10 cellular contexts compared by ENCODE assay signal in the genomic region with DNA sequence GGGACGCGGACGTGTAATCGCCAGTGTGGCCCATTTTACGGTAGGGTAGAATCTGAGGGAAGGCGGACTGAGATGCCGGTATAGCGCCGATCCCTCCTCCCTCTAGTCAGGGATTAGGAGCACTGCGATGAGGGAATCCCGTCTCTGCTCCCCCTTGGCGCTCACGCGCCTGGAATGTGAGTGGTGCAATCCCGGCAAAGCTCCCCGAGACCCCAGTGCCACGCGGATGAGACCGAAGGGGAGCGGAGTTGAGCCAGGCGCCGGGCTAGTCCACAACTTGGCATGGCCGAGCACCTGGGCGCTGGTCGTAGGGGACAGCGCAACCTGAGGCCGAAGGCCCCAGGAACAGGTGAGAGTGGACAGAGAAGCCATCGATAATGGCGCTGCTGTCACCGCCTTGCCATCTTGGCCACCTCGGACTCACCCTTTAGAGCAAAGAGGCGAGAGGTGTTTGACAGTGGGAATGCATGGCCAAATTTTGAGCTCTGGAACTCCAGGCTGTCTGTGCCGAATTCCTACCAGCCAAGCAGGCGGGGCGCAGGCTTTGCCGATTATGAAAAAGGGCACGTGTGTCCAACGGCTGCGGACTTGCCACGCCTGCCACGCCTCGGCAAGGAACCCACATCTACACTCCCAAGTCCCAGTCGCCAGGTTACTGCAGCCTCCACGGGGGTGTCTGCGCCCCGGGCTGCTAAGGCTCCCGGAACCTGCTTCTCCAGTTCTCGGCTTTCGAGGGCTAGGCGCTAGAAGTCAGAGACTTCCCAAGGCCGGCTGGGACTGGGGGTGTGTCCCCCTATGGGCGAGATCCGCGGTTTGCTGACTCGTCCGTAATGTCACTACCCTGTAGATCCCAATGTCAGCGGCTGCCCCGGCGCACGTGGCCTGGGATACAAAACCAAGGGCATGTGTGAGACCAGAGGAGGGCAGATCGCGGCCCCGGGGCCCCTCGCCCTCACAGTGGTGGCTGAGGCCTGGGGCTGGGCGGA. TPM values are rescaled to one million over a fixed set of nuclear protein-coding genes. Genes with fewer than 3 reads are reported as not detected.
A peak's percentile ranks its signal among the peaks of the same experiment; 100 is the strongest.
DNase-seq lines count a peak whose midpoint lies in the region; ATAC-seq, FAIRE-seq and TF ChIP-seq lines count a peak whose summit lies in the region.
"Had no signal": no experiment of that assay in that cellular context is flagged by ENCODE, and none has a peak within 500 bp of the region (broad histone marks: within the 10 kb centered on the region; RNA-seq: fewer than 3 reads in every experiment).

No MANE protein-coding gene starts in this region.

- H3K27me3 ChIP-seq in bronchial epithelial cell (ENCODE audit: control insufficient read depth, insufficient read depth, low read length) (peaks cover 13% of the 10 kb centered on the region), thyroid gland (no peaks in the 10 kb centered on the region)

- TF ChIP-seq CTCF in bronchial epithelial cell (IDR thresholded peaks at IDR 0.05; ENCODE audit: insufficient read depth, low read length, severe bottlenecking) (no peak), thyroid gland (IDR thresholded peaks at IDR 0.05) (no peak)

- H3K36me3 ChIP-seq in bronchial epithelial cell (ENCODE audit: control insufficient read depth, insufficient read depth, low read length) (no peaks in the 10 kb centered on the region), thyroid gland (no peaks in the 10 kb centered on the region)

- peaks cover 13 to 18% of the 10 kb centered on the region in 2 donors for H3K4me1 ChIP-seq in thyroid gland

- H3K4me3 ChIP-seq in bronchial epithelial cell (ENCODE audit: low read depth, low read length) (peak overlapping the region; percentile 20), thyroid gland (replicated peaks in 1 of 3) (peak overlapping the region in 2 of 3 donors; percentile 22 to 60)

- no peak for ATAC-seq in GM18909 (IDR thresholded peaks at IDR 0.05; ENCODE audit: poor library complexity, unreplicated experiment)

- H3K27ac ChIP-seq in thyroid gland: peak overlapping the region in 2 of 3 donors; percentile 11 to 87
- H3K27ac ChIP-seq: C4-2B had no signal

- peak in 1 of 2 donors; percentile 52 for TF ChIP-seq POLR2A in thyroid gland (IDR thresholded peaks at IDR 0.05)

- WGBS in thyroid gland, 2 donors: 13 to 23% methylated on average over 37 to 48 of the region's 65 CpGs

- DNase-seq in SIG-M5 treated with dmso at 0.1 percent for 504 hours (lab: John Stamatoyannopoulos, UW; ENCODE audit: unreplicated experiment): peak; percentile 53
- DNase-seq in SIG-M5 (lab: John Stamatoyannopoulos, UW): no peak
- peak; percentile 64 for DNase-seq in bronchial epithelial cell (ENCODE audit: low read depth)
- DNase-seq in kidney tubule cell (ENCODE audit: low spot score): peak; percentile 52
- peak; percentile 63 to 80 for DNase-seq in thyroid gland
- no peak for DNase-seq in central memory CD4-positive, alpha-beta T cell
- no peak for DNase-seq in NCI-H1930 (lab: John Stamatoyannopoulos, UW)
- DNase-seq: SHP77 treated with DMSO at 0.1 percent for 48 hours had no signal

- no peak for FAIRE-seq in bronchial epithelial cell (lab: Jason Lieb, UNC)

- intact Hi-C loops in thyroid gland (cut with DNase I): loop anchor here (5.0 kb wide), 1 partner anchor 134 kb away; no protein-coding TSS in a partner anchor

- H3K9me3 ChIP-seq in thyroid gland: no peaks in the 10 kb centered on the region

RNA-seq across cellular contexts. Expression of gene NPR3, which starts 2.6 kb away (rescaled TPM):
- total RNA-seq in bronchial epithelial cell (1.2 and 17.1 TPM in 2 replicates), thyroid gland (10 to 100 TPM; 25.4 to 45.1 (median 31.5) TPM)

Comparison
In these comparisons a context has a peak if more than half of its experiments do, and no peak if none do; other contexts are left out.
1. DNase-seq: peak in SIG-M5 treated with dmso at 0.1 percent for 504 hours (single experiment), bronchial epithelial cell (single experiment), kidney tubule cell (single experiment) and thyroid gland (2 of 2); none in SIG-M5 (single experiment), central memory CD4-positive, alpha-beta T cell (single experiment) and NCI-H1930 (0 of 2).